Comparison of ENCODE assay signal across 21 cellular contexts in genomic region chr4:22492987-22493386, GRCh38. TPM values are rescaled to one million over a fixed set of nuclear protein-coding genes. Genes with fewer than 3 reads are reported as not detected.
DNase-seq lines count a peak whose midpoint lies in the region; ATAC-seq, FAIRE-seq and TF ChIP-seq lines count a peak whose summit lies in the region.
"Had no signal": no experiment of that assay in that cellular context is flagged by ENCODE, and none has a peak within 500 bp of the region (broad histone marks: within the 10 kb centered on the region; RNA-seq: fewer than 3 reads in every experiment).

No MANE protein-coding gene starts in this region.

- no peak for DNase-seq in HepG2 (ENCODE audit: low spot score)
- DNase-seq in right lobe of liver: no peak
- no peak for DNase-seq in epithelial cell of prostate (ENCODE audit: low read depth, low spot score)
- DNase-seq in transverse colon: no peak
- DNase-seq in activated CD4-positive, alpha-beta T cell treated with anti-CD3 and anti-CD28 coated beads, Interleukin-2, amount 50 U/mL, for 4 hours: no peak
- DNase-seq in activated CD4-positive, alpha-beta T cell treated with anti-CD3 and anti-CD28 coated beads, Interleukin-2, amount 10 ng/mL, durations not matched to agents 24 days and 14 days: no peak
- DNase-seq: Caco-2; CD4-positive, CD25-positive, alpha-beta regulatory T cell; CD8-positive, alpha-beta T cell; DMS153; DND-41; H7; HCEC 1CT had no signal

- H3K27me3 Mint-ChIP-seq in activated CD4-positive, alpha-beta T cell treated with anti-CD3 and anti-CD28 coated beads, Interleukin-2, amount 10 ng/mL, durations not matched to agents 24 days and 14 days: no peaks in the 10 kb centered on the region
- H3K27me3 Mint-ChIP-seq: B cell; CD4-positive, CD25-positive, alpha-beta regulatory T cell had no signal

- H3K9me3 Mint-ChIP-seq in activated CD4-positive, alpha-beta T cell treated with anti-CD3 and anti-CD28 coated beads, Interleukin-2, amount 10 ng/mL, durations not matched to agents 24 days and 14 days: no peaks in the 10 kb centered on the region

- ATAC-seq in HepG2: no peak
- no peak for ATAC-seq in right lobe of liver
- ATAC-seq: CD8-positive, alpha-beta T cell had no signal

- in situ Hi-C loops in HepG2 (cut with HindIII; ENCODE audit: extremely low pct_ligation_motif_present, low pct_unique_long_range_greater_than_20kb): no loop called here
- in situ Hi-C loops in transverse colon (cut with MboI; ENCODE audit: low pct_ligation_motif_present in 1 of 4, low pct_unique_long_range_greater_than_20kb in 1 of 4, low sequenced_read_pairs in 3 of 4): no loop called here

- peaks cover 2% of the 10 kb centered on the region for H3K36me3 Mint-ChIP-seq in activated CD4-positive, alpha-beta T cell treated with anti-CD3 and anti-CD28 coated beads, Interleukin-2, amount 10 ng/mL, durations not matched to agents 24 days and 14 days (ENCODE audit: low read depth)
- H3K36me3 Mint-ChIP-seq: CD4-positive, CD25-positive, alpha-beta regulatory T cell had no signal

- H3K36me3 ChIP-seq in HepG2 (replicated peaks in 1 of 2; ENCODE audit: control insufficient read depth in 1 of 2, insufficient read depth in 2 of 2, low read length in 2 of 2) (no peaks in the 10 kb centered on the region), right lobe of liver (no peaks in the 10 kb centered on the region), transverse colon (no peaks in the 10 kb centered on the region)

- no peak overlapping the region for H2AFZ ChIP-seq in HepG2 (ENCODE audit: low read length)

- no TSS peak for BruUV-seq in HepG2 (replicated peaks; lab: Mats Ljungman, UMichigan)

- H4K20me1 ChIP-seq in HepG2 (ENCODE audit: insufficient read depth, low read length): peaks cover 5% of the 10 kb centered on the region; the same call in 1 of the 2 replicates

- no peak overlapping the region for H3K4me3 Mint-ChIP-seq in activated CD4-positive, alpha-beta T cell treated with anti-CD3 and anti-CD28 coated beads, Interleukin-2, amount 10 ng/mL, durations not matched to agents 24 days and 14 days
- H3K4me3 Mint-ChIP-seq: B cell; CD4-positive, CD25-positive, alpha-beta regulatory T cell; CD8-positive, alpha-beta T cell had no signal

- no peak for TF ChIP-seq RAD21 in HepG2 (CRISPR knock-in tag; IDR thresholded peaks at IDR 0.05)

- TF ChIP-seq CTCF in HepG2 (CRISPR knock-in tag; IDR thresholded peaks at IDR 0.05): no peak
- TF ChIP-seq CTCF in right lobe of liver (IDR thresholded peaks at IDR 0.05): no peak
- no peak for TF ChIP-seq CTCF in transverse colon (IDR thresholded peaks at IDR 0.05)

- intact Hi-C loops in HepG2 (cut with micrococcal nuclease; ENCODE audit: unreplicated experiment): no loop called here
- intact Hi-C loops in right lobe of liver (cut with DNase I): no loop called here
- intact Hi-C loops in transverse colon (cut with DNase I; ENCODE audit: low total_unique reads): no loop called here
- intact Hi-C loops in activated CD4-positive, alpha-beta T cell treated with anti-CD3 and anti-CD28 coated beads, Interleukin-2, amount 10 ng/mL, durations not matched to agents 24 days and 14 days (cut with micrococcal nuclease): no loop called here

- H3K27ac ChIP-seq in HepG2 (ENCODE audit: extremely low read length, insufficient read depth, low read length) (no peak overlapping the region), right lobe of liver (no peak overlapping the region), epithelial cell of prostate (peak overlapping the region; percentile 46), transverse colon (peak overlapping the region in 3 of 4 donors; percentile 17 to 75 (median 73))
- H3K27ac ChIP-seq: 22Rv1, BLaER1, C4-2B had no signal

- FAIRE-seq in HepG2 (lab: Jason Lieb, UNC): no peak
- FAIRE-seq: A204.1, G401.6, GM12892, H1 had no signal

- no peak overlapping the region for H3K4me2 ChIP-seq in HepG2 (ENCODE audit: low read depth, low read length)
- H3K4me2 ChIP-seq: BLaER1 had no signal

- H3K27me3 ChIP-seq in HepG2 (ENCODE audit: control insufficient read depth in 1 of 2, insufficient read depth in 2 of 2, low read length in 2 of 2) (no peaks in the 10 kb centered on the region), right lobe of liver (no peaks in the 10 kb centered on the region), transverse colon (no peaks in the 10 kb centered on the region)
- H3K27me3 ChIP-seq: BLaER1 had no signal

- POLR2A ChIA-PET in HepG2 (lab: Yijun Ruan, JAX): no interaction called here

- H3K4me1 ChIP-seq in HepG2 (ENCODE audit: insufficient read depth, low read length): peaks cover 51% of the 10 kb centered on the region
- no peaks in the 10 kb centered on the region for H3K4me1 ChIP-seq in right lobe of liver
- H3K4me1 ChIP-seq in transverse colon: peaks cover 14 to 71% (median 29%) of the 10 kb centered on the region in 4 donors

- TF ChIP-seq POLR2A in HepG2 (IDR thresholded peaks at IDR 0.05; ENCODE audit: insufficient read depth in 1 of 2, low read depth in 2 of 2, low read length in 2 of 2): no peak
- no peak for TF ChIP-seq POLR2A in right lobe of liver (IDR thresholded peaks at IDR 0.05)
- TF ChIP-seq POLR2A in transverse colon (IDR thresholded peaks at IDR 0.05): no peak

- H3K4me3 ChIP-seq in HepG2 (replicated peaks in 1 of 3; ENCODE audit: insufficient read depth in 1 of 3, low read depth in 2 of 3, low read length in 3 of 3) (no peak overlapping the region), right lobe of liver (no peak overlapping the region), transverse colon (no peak overlapping the region)
- H3K4me3 ChIP-seq: BLaER1 had no signal

- no peaks in the 10 kb centered on the region for H3K4me1 Mint-ChIP-seq in activated CD4-positive, alpha-beta T cell treated with anti-CD3 and anti-CD28 coated beads, Interleukin-2, amount 10 ng/mL, durations not matched to agents 24 days and 14 days
- H3K4me1 Mint-ChIP-seq: B cell; CD4-positive, CD25-positive, alpha-beta regulatory T cell had no signal

- H3K9ac ChIP-seq in HepG2 (ENCODE audit: insufficient read depth, low read depth, low read length): no peak overlapping the region
- H3K9ac ChIP-seq: BLaER1 had no signal

- CTCF ChIA-PET in HepG2 (lab: Yijun Ruan, JAX; ENCODE audit: low intra/inter-chr PET ratio, low total read pairs): no interaction called here

- TF ChIP-seq EP300 in HepG2 (IDR thresholded peaks at IDR 0.05; ENCODE audit: low read depth in 2 of 2, low read length in 2 of 2) (no peak), HepG2 (CRISPR knock-in tag; IDR thresholded peaks at IDR 0.05; ENCODE audit: borderline replicate concordance) (no peak), transverse colon (IDR thresholded peaks at IDR 0.05; ENCODE audit: low read depth) (no peak)

- H3K79me2 ChIP-seq in HepG2 (ENCODE audit: insufficient read depth, low read length): peaks cover 90% of the 10 kb centered on the region

- H3K27ac Mint-ChIP-seq in activated CD4-positive, alpha-beta T cell treated with anti-CD3 and anti-CD28 coated beads, Interleukin-2, amount 10 ng/mL, durations not matched to agents 24 days and 14 days: no peak overlapping the region
- H3K27ac Mint-ChIP-seq: B cell; CD4-positive, CD25-positive, alpha-beta regulatory T cell; CD8-positive, alpha-beta T cell had no signal

- WGBS in HepG2 (ENCODE audit: low lambda C conversion rate): 98% methylated on average over 2 of the region's 2 CpGs
- 88% methylated on average over 2 of the region's 2 CpGs for WGBS in right lobe of liver (ENCODE audit: insufficient coverage, low coverage, low lambda C conversion rate, missing lambda C conversion rate)
- 82% methylated on average over 2 of the region's 2 CpGs; no CpG with 5 or more reads in 1 of the 2 donors for WGBS in transverse colon (ENCODE audit: low coverage in 1 of 2), 2 donors

- H3K9me3 ChIP-seq in HepG2 (ENCODE audit: low read length) (no peaks in the 10 kb centered on the region), right lobe of liver (no peaks in the 10 kb centered on the region), transverse colon (no peaks in the 10 kb centered on the region)
- H3K9me3 ChIP-seq: Caco-2 had no signal

TF ChIP-seq in HepG2, 621 proteins besides CTCF, POLR2A, EP300 and RAD21 (continues in another document):
- no peak for TF ChIP-seq KAT2B (IDR thresholded peaks at IDR 0.05; ENCODE audit: borderline replicate concordance, low read depth, low read length)
- peak; percentile 68 for TF ChIP-seq ZNF121 (CRISPR knock-in tag; IDR thresholded peaks at IDR 0.05)
- no peak for TF ChIP-seq REL (CRISPR knock-in tag; conservative IDR thresholded peaks at IDR 0.05)
- no peak for TF ChIP-seq ELF4 (CRISPR knock-in tag; IDR thresholded peaks at IDR 0.05; ENCODE audit: borderline replicate concordance)
- no peak for TF ChIP-seq MXD4 (CRISPR knock-in tag; IDR thresholded peaks at IDR 0.05)
- TF ChIP-seq SIX4 (CRISPR knock-in tag; IDR thresholded peaks at IDR 0.05): no peak
- TF ChIP-seq ZBTB21 (CRISPR knock-in tag; IDR thresholded peaks at IDR 0.05): no peak

RNA-seq across cellular contexts. Expression of gene ADGRA3, which starts 22.9 kb away (rescaled TPM):
- 29.6 and 40.8 TPM in 2 replicates for total RNA-seq in HepG2 (2016; rRNA removed; fragmentation: Illumina TruSeq; extraction: Trizol)
- total RNA-seq in HepG2 (2016; cell fraction: cytosol; rRNA removed; fragmentation: Illumina TruSeq; extraction: Trizol; ENCODE audit: low read depth): 22.0 and 26.3 TPM in 2 replicates
- 28.7 and 37.1 TPM in 2 replicates for total RNA-seq in HepG2 (2016; cell fraction: insoluble cytoplasmic fraction; rRNA removed; fragmentation: Illumina TruSeq; extraction: Trizol)
- total RNA-seq in HepG2 (2016; cell fraction: membrane; rRNA removed; fragmentation: Illumina TruSeq; extraction: Trizol): 28.2 and 31.1 TPM in 2 replicates
- 90.9 and 93.4 TPM in 2 replicates for total RNA-seq in HepG2 (2016; cell fraction: nucleus; rRNA removed; fragmentation: Illumina TruSeq; extraction: Trizol)
- polyA plus RNA-seq in HepG2 (2011; rRNA removed): 32.2 and 34.8 TPM in 2 replicates
- polyA plus RNA-seq in HepG2 (2011; cell fraction: cytosol; rRNA removed): 17.7 and 29.2 TPM in 2 replicates
- polyA plus RNA-seq in HepG2 (2011; cell fraction: nucleus; rRNA removed): 41.4 and 54.6 TPM in 2 replicates
- 38.8 and 45.2 TPM in 2 replicates for polyA plus RNA-seq in HepG2 (2012)
- polyA plus RNA-seq in HepG2 (2016; cell fraction: cytosol; fragmentation: Illumina TruSeq; extraction: Trizol; ENCODE audit: low read depth): 4.8 TPM in 2 replicates
- polyA plus RNA-seq in HepG2 (2016; cell fraction: insoluble cytoplasmic fraction; fragmentation: Illumina TruSeq; extraction: Trizol; ENCODE audit: low read depth): 26.1 and 28.8 TPM in 2 replicates
- polyA plus RNA-seq in HepG2 (2016; cell fraction: membrane; fragmentation: Illumina TruSeq; extraction: Trizol; ENCODE audit: low read depth): 13.9 and 15.0 TPM in 2 replicates
- 95.4 and 101 TPM in 2 replicates for polyA plus RNA-seq in HepG2 (2016; cell fraction: nucleus; fragmentation: Illumina TruSeq; extraction: Trizol; ENCODE audit: insufficient read depth, low read depth)
- polyA minus RNA-seq in HepG2 (2011; rRNA and poly(A)+ RNA removed; ENCODE audit: low replicate concordance): 50.6 and 153 TPM in 2 replicates
- 26.8 and 33.5 TPM in 2 replicates for polyA minus RNA-seq in HepG2 (2011; cell fraction: cytosol; rRNA and poly(A)+ RNA removed)
- polyA minus RNA-seq in HepG2 (2011; cell fraction: nucleus; rRNA and poly(A)+ RNA removed): 180 and 197 TPM in 2 replicates
- total RNA-seq in right lobe of liver: 100 to 1,000 TPM in 1 of 6 experiments, 10 to 100 TPM in 5; 25.0 to 146 (median 60.2) TPM
- 100 to 1,000 TPM in 1 of 4 donors, 10 to 100 TPM in 3; 76.7 to 126 (median 91.1) TPM for total RNA-seq in transverse colon
- 23.0 and 23.1 TPM in 2 replicates for total RNA-seq in activated CD4-positive, alpha-beta T cell treated with anti-CD3 and anti-CD28 coated beads, Interleukin-2, amount 10 ng/mL, durations not matched to agents 24 days and 14 days
- total RNA-seq: B cell had no signal

Comparison
In these comparisons a context has a peak if more than half of its experiments do, and no peak if none do; other contexts are left out.
1. H3K27ac ChIP-seq: peak in epithelial cell of prostate (single experiment) and transverse colon (3 of 4); none in HepG2 (single experiment) and right lobe of liver (0 of 3).